Comparison of ENCODE assay signal across 24 cellular contexts in genomic region chr14:86532219-86532618, GRCh38.
DNase-seq lines count a peak whose midpoint lies in the region; ATAC-seq and TF ChIP-seq lines count a peak whose summit lies in the region.
"Had no signal": no experiment of that assay in that cellular context is flagged by ENCODE, and none has a peak within 500 bp of the region (broad histone marks: within the 10 kb centered on the region; RNA-seq: fewer than 3 reads in every experiment).

No MANE protein-coding gene starts in this region.

- no peaks in the 10 kb centered on the region for H3K4me1 ChIP-seq in left lung
- H3K4me1 ChIP-seq: ascending aorta, esophagus muscularis mucosa, prostate gland, uterus had no signal

- H3K4me3 ChIP-seq in astrocyte of the cerebellum (ENCODE audit: low read depth, low read length) (no peak overlapping the region), left lung (no peak overlapping the region)
- H3K4me3 ChIP-seq: ascending aorta, dorsolateral prefrontal cortex, esophagus muscularis mucosa, prostate gland, uterus had no signal

- H3K9me3 ChIP-seq in left lung = no peaks in the 10 kb centered on the region
- H3K9me3 ChIP-seq: ascending aorta, esophagus muscularis mucosa, prostate gland, uterus had no signal

- no peak overlapping the region for H3K27ac ChIP-seq in left lung
- H3K27ac ChIP-seq: ascending aorta, dorsolateral prefrontal cortex, esophagus muscularis mucosa, KMS-11, prostate gland, uterus had no signal

- ATAC-seq in left lung (peak; percentile 21), GM19324 (IDR thresholded peaks at IDR 0.05; ENCODE audit: low FRiP score, unreplicated experiment) (no peak)
- ATAC-seq: activated CD8-positive, alpha-beta memory T cell treated with anti-CD3 and anti-CD28 coated beads, Interleukin-2, amount 10 ng/mL, durations not matched to agents 7 days and 5 days; left ventricle myocardium superior; naive thymus-derived CD4-positive, alpha-beta T cell; stimulated activated naive CD8-positive, alpha-beta T cell treated with anti-CD3 and anti-CD28 coated beads, Interleukin-15, amount 100 ng/mL, for 72 hours had no signal

- H3K36me3 ChIP-seq in left lung = no peaks in the 10 kb centered on the region
- H3K36me3 ChIP-seq: ascending aorta, esophagus muscularis mucosa, prostate gland, uterus had no signal

- H3K27me3 ChIP-seq in left lung = no peaks in the 10 kb centered on the region
- H3K27me3 ChIP-seq: ascending aorta, dorsolateral prefrontal cortex, esophagus muscularis mucosa, uterus had no signal

- no peak for TF ChIP-seq CTCF in astrocyte of the cerebellum (IDR thresholded peaks at IDR 0.05; ENCODE audit: low read depth, low read length, missing control alignments)
- no peak for TF ChIP-seq CTCF in left lung (IDR thresholded peaks at IDR 0.05)

- in situ Hi-C loops in astrocyte of the cerebellum (cut with HindIII; ENCODE audit: low sequenced_read_pairs) = no loop called here

- peak; percentile 8 for DNase-seq in DMS79 (lab: John Stamatoyannopoulos, UW)
- peak; percentile 5 for DNase-seq in LoVo (ENCODE audit: low spot score)
- DNase-seq in astrocyte of the cerebellum (ENCODE audit: low read depth) = peak; percentile 12
- no peak for DNase-seq in left lung
- no peak for DNase-seq in cortex of kidney (lab: John Stamatoyannopoulos, UW)
- no peak for DNase-seq in SKM-1 treated with dmso at 0.1 percent for 144 hours (lab: John Stamatoyannopoulos, UW; ENCODE audit: unreplicated experiment)
- DNase-seq in NCI-H2029 treated with DMSO at 0.1 percent for 48 hours (lab: John Stamatoyannopoulos, UW) = no peak
- DNase-seq: activated CD4-positive, CD25-positive, alpha-beta regulatory T cell treated with anti-CD3 and anti-CD28 coated beads, Interleukin-2, amount 50 U/mL, for 72 hours; activated CD8-positive, alpha-beta memory T cell treated with anti-CD3 and anti-CD28 coated beads, Interleukin-2, amount 10 ng/mL, durations not matched to agents 7 days and 5 days; dorsolateral prefrontal cortex; hippocampal formation; left ventricle myocardium superior; naive thymus-derived CD4-positive, alpha-beta T cell; NCI-H1436 treated with DMSO at 0.1 percent for 48 hours; NCI-H510A treated with DMSO at 0.1 percent for 48 hours; stimulated activated CD4-positive, alpha-beta T cell treated with anti-CD3 and anti-CD28 coated beads, Interleukin-12 subunit alpha, Interleukin-12 subunit beta, amount 100 ng/mL, for 4 hours; stimulated activated naive CD8-positive, alpha-beta T cell treated with anti-CD3 and anti-CD28 coated beads, Interleukin-15, amount 100 ng/mL, for 72 hours; T-helper 1 cell; uterus had no signal

- intact Hi-C loops in left lung (cut with DNase I) = no loop called here

Comparison
In these comparisons a context has a peak if more than half of its experiments do, and no peak if none do; other contexts are left out.
1. DNase-seq: peak in DMS79 (single experiment), LoVo (single experiment) and astrocyte of the cerebellum (single experiment); none in left lung (0 of 2), cortex of kidney (single experiment), SKM-1 treated with dmso at 0.1 percent for 144 hours (single experiment) and NCI-H2029 treated with DMSO at 0.1 percent for 48 hours (single experiment).